In genomic region chr5:32713396-32714381, GRCh38 we compare ENCODE assay signal across 10 cellular contexts. TPM values are rescaled to one million over a fixed set of nuclear protein-coding genes. Genes with fewer than 3 reads are reported as not detected.
DNase-seq lines count a peak whose midpoint lies in the region; ATAC-seq, FAIRE-seq and TF ChIP-seq lines count a peak whose summit lies in the region.
"Had no signal": no experiment of that assay in that cellular context is flagged by ENCODE, and none has a peak within 500 bp of the region (broad histone marks: within the 10 kb centered on the region; RNA-seq: fewer than 3 reads in every experiment).

No MANE protein-coding gene starts in this region.

- CTCF ChIA-PET in HepG2 (lab: Yijun Ruan, JAX; ENCODE audit: low intra/inter-chr PET ratio, low total read pairs), result no interaction called here

- BruUV-seq in HepG2 (replicated peaks; lab: Mats Ljungman, UMichigan), result no TSS peak

- in situ Hi-C loops in HepG2 (cut with HindIII; ENCODE audit: extremely low pct_ligation_motif_present, low pct_unique_long_range_greater_than_20kb), result loop anchor here (25.0 kb wide), 2 partner anchors 224 to 474 kb away; no protein-coding TSS in a partner anchor

- H4K5ac ChIP-seq in mesendoderm (ENCODE audit: low read length), result no peak overlapping the region

- no peak overlapping the region for H3K18ac ChIP-seq in mesendoderm (ENCODE audit: low read length)

- no peak overlapping the region for H2BK15ac ChIP-seq in mesendoderm (replicated peaks; ENCODE audit: low read depth)

- H2BK5ac ChIP-seq in mesendoderm (ENCODE audit: low read length), result no peak overlapping the region

- no peak for DNase-seq in HepG2 (ENCODE audit: low spot score)
- DNase-seq in mesendoderm, result peak; percentile 79
- DNase-seq in vagina (ENCODE audit: extremely low spot score in 2 of 2), result no peak
- DNase-seq in colonic mucosa, result no peak
- DNase-seq in HuH-7 (ENCODE audit: low spot score), result no peak
- DNase-seq: DMS79 treated with DMSO at 0.1 percent for 48 hours had no signal

- no peak overlapping the region for H3K4me2 ChIP-seq in HepG2 (ENCODE audit: low read depth, low read length)
- peak overlapping the region; percentile 47 for H3K4me2 ChIP-seq in mesendoderm (ENCODE audit: low read length)

- ATAC-seq in HepG2 (no peak), GM21528 (IDR thresholded peaks at IDR 0.05; ENCODE audit: low FRiP score, unreplicated experiment) (no peak)

- no peak for TF ChIP-seq POLR2A in HepG2 (IDR thresholded peaks at IDR 0.05; ENCODE audit: insufficient read depth in 1 of 2, low read depth in 2 of 2, low read length in 2 of 2)
- TF ChIP-seq POLR2A in vagina (IDR thresholded peaks at IDR 0.05), result no peak

- no peaks in the 10 kb centered on the region for H4K20me1 ChIP-seq in HepG2 (ENCODE audit: insufficient read depth, low read length)

- no peak overlapping the region for H3K56ac ChIP-seq in mesendoderm (ENCODE audit: low read length)

- H3K9ac ChIP-seq in liver (ENCODE audit: low read depth in 1 of 2, low read length in 2 of 2) (no peak overlapping the region), HepG2 (ENCODE audit: insufficient read depth, low read depth, low read length) (no peak overlapping the region), mesendoderm (ENCODE audit: low read length) (no peak overlapping the region), colonic mucosa (ENCODE audit: low read depth in 2 of 2, low read length in 2 of 2) (no peak overlapping the region)

- WGBS in liver, result 15% methylated on average over 65 of the region's 65 CpGs
- WGBS in HepG2 (ENCODE audit: low lambda C conversion rate), result 85% methylated on average over 39 of the region's 65 CpGs
- 14% methylated on average over 65 of the region's 65 CpGs for WGBS in ectodermal cell, 2 experiments
- no CpG with 5 or more reads among the region's 65 CpGs for WGBS in mesendoderm (ENCODE audit: extremely low coverage, insufficient coverage, low lambda C conversion rate)

- TF ChIP-seq RAD21 in liver (IDR thresholded peaks at IDR 0.05) (no peak), HepG2 (CRISPR knock-in tag; IDR thresholded peaks at IDR 0.05) (no peak)

- H2AFZ ChIP-seq in HepG2 (ENCODE audit: low read length), result no peak overlapping the region

- no peaks in the 10 kb centered on the region for H3K79me1 ChIP-seq in mesendoderm (ENCODE audit: low read length)

- POLR2A ChIA-PET in HepG2 (lab: Yijun Ruan, JAX), result no interaction called here

- intact Hi-C loops in HepG2 (cut with micrococcal nuclease; ENCODE audit: unreplicated experiment), result no loop called here
- intact Hi-C loops in vagina (cut with DNase I), result loop anchor here (10.0 kb wide), 1 partner anchor 701 kb away; no protein-coding TSS in a partner anchor
- intact Hi-C loops in colonic mucosa (cut with DNase I), result no loop called here

- H4K8ac ChIP-seq in mesendoderm (ENCODE audit: low read depth, low read length), result no peak overlapping the region

- peak overlapping the region in 1 of 2 donors; percentile 28 for H3K27ac ChIP-seq in liver (ENCODE audit: low read depth in 1 of 2, low read length in 2 of 2)
- H3K27ac ChIP-seq in HepG2 (ENCODE audit: extremely low read length, insufficient read depth, low read length), result no peak overlapping the region
- H3K27ac ChIP-seq in ectodermal cell (ENCODE audit: insufficient read depth, low read depth, low read length, poor library complexity, severe bottlenecking), result no peak overlapping the region
- H3K27ac ChIP-seq in mesendoderm (ENCODE audit: low read depth, low read length), result no peak overlapping the region
- peak overlapping the region; percentile 45 for H3K27ac ChIP-seq in vagina
- no peak overlapping the region for H3K27ac ChIP-seq in colonic mucosa

- H3K27me3 ChIP-seq in liver (ENCODE audit: control insufficient read depth in 4 of 4, insufficient read depth in 4 of 4, low read length in 3 of 4), result peaks cover 0 to 6% (median 0%) of the 10 kb centered on the region in 4 donors
- H3K27me3 ChIP-seq in HepG2 (ENCODE audit: control insufficient read depth in 1 of 2, insufficient read depth in 2 of 2, low read length in 2 of 2), result peaks cover 2 to 5% of the 10 kb centered on the region in 2 experiments; a peak in 4 of 5 replicates
- peaks cover 77% of the 10 kb centered on the region for H3K27me3 ChIP-seq in ectodermal cell (ENCODE audit: control insufficient read depth, insufficient read depth, low read length, poor library complexity, severe bottlenecking)
- H3K27me3 ChIP-seq in mesendoderm (ENCODE audit: insufficient read depth, low read length, poor library complexity), result peaks cover 42% of the 10 kb centered on the region
- no peaks in the 10 kb centered on the region for H3K27me3 ChIP-seq in vagina
- H3K27me3 ChIP-seq in colonic mucosa, result peaks cover 32% of the 10 kb centered on the region

- no peaks in the 10 kb centered on the region for H3K79me2 ChIP-seq in HepG2 (ENCODE audit: insufficient read depth, low read length)
- H3K79me2 ChIP-seq in mesendoderm (ENCODE audit: control insufficient read depth, insufficient read depth, low read length), result no peaks in the 10 kb centered on the region

- H3K9me3 ChIP-seq in liver (ENCODE audit: control insufficient read depth in 4 of 4, low read length in 3 of 4) (no peaks in the 10 kb centered on the region), HepG2 (ENCODE audit: low read length) (no peaks in the 10 kb centered on the region), ectodermal cell (ENCODE audit: control insufficient read depth, low read length) (no peaks in the 10 kb centered on the region), vagina (no peaks in the 10 kb centered on the region), colonic mucosa (no peaks in the 10 kb centered on the region)

- H2AK5ac ChIP-seq in mesendoderm (ENCODE audit: low read length), result no peak overlapping the region

- TF ChIP-seq CTCF in liver (IDR thresholded peaks at IDR 0.05; ENCODE audit: low read depth, low read length, missing input control) (no peak), HepG2 (CRISPR knock-in tag; IDR thresholded peaks at IDR 0.05) (no peak), vagina (IDR thresholded peaks at IDR 0.05) (no peak), colonic mucosa (IDR thresholded peaks at IDR 0.05) (no peak)

- H3K4me3 ChIP-seq in liver (ENCODE audit: low read depth in 1 of 3, low read length in 3 of 3) (peak overlapping the region; percentile 5 to 46 (median 41)), HepG2 (replicated peaks in 1 of 3; ENCODE audit: insufficient read depth in 1 of 3, low read depth in 2 of 3, low read length in 3 of 3) (no peak overlapping the region), ectodermal cell (ENCODE audit: insufficient read depth, low read depth, low read length) (peak overlapping the region; percentile 12), mesendoderm (ENCODE audit: low read length) (no peak overlapping the region), vagina (peak overlapping the region; percentile 22 to 58), colonic mucosa (no peak overlapping the region)

- peaks cover 13 to 47% (median 29%) of the 10 kb centered on the region in 4 donors for H3K4me1 ChIP-seq in liver (ENCODE audit: control insufficient read depth in 4 of 4, insufficient read depth in 4 of 4, low read length in 3 of 4)
- H3K4me1 ChIP-seq in HepG2 (ENCODE audit: insufficient read depth, low read length), result no peaks in the 10 kb centered on the region
- H3K4me1 ChIP-seq in ectodermal cell (ENCODE audit: control insufficient read depth, insufficient read depth, low read length), result peaks cover 14% of the 10 kb centered on the region
- H3K4me1 ChIP-seq in mesendoderm (ENCODE audit: control insufficient read depth, low read depth, low read length), result peaks cover 4% of the 10 kb centered on the region
- H3K4me1 ChIP-seq in vagina, result peaks cover 30% of the 10 kb centered on the region
- H3K4me1 ChIP-seq in colonic mucosa, result no peaks in the 10 kb centered on the region

- FAIRE-seq in HepG2 (lab: Jason Lieb, UNC), result no peak

- H3K23ac ChIP-seq in mesendoderm (ENCODE audit: low read length), result no peak overlapping the region

- H3K36me3 ChIP-seq in liver (ENCODE audit: control insufficient read depth in 4 of 4, insufficient read depth in 3 of 4, low read depth in 1 of 4, low read length in 3 of 4) (no peaks in the 10 kb centered on the region), HepG2 (replicated peaks in 1 of 2; ENCODE audit: control insufficient read depth in 1 of 2, insufficient read depth in 2 of 2, low read length in 2 of 2) (no peaks in the 10 kb centered on the region), ectodermal cell (ENCODE audit: control insufficient read depth, insufficient read depth, low read length) (no peaks in the 10 kb centered on the region), mesendoderm (ENCODE audit: control insufficient read depth, insufficient read depth, low read length) (no peaks in the 10 kb centered on the region), vagina (no peaks in the 10 kb centered on the region), colonic mucosa (no peaks in the 10 kb centered on the region)

- TF ChIP-seq EP300 in HepG2 (IDR thresholded peaks at IDR 0.05; ENCODE audit: low read depth in 2 of 2, low read length in 2 of 2) (no peak), HepG2 (CRISPR knock-in tag; IDR thresholded peaks at IDR 0.05; ENCODE audit: borderline replicate concordance) (no peak)

- no peak overlapping the region for H3K4ac ChIP-seq in mesendoderm (ENCODE audit: low read depth, low read length)

- H2BK120ac ChIP-seq in mesendoderm (ENCODE audit: low read depth, low read length), result no peak overlapping the region

RNA-seq across cellular contexts. Expression of gene NPR3, which starts 2.6 kb away (rescaled TPM):
- 10 to 100 TPM in 1 of 2 donors, 1 to 10 TPM in 1; 3.2 to 15.4 TPM for total RNA-seq in liver
- polyA plus RNA-seq in liver, result 1 to 10 TPM in 1 of 2 donors, under 1 TPM in 1; 0.70 to 1.1 TPM
- not detected in 2 replicates for total RNA-seq in HepG2 (2016; rRNA removed; fragmentation: Illumina TruSeq; extraction: Trizol)
- total RNA-seq in HepG2 (2016; cell fraction: cytosol; rRNA removed; fragmentation: Illumina TruSeq; extraction: Trizol; ENCODE audit: low read depth), result not detected in 2 replicates
- total RNA-seq in HepG2 (2016; cell fraction: insoluble cytoplasmic fraction; rRNA removed; fragmentation: Illumina TruSeq; extraction: Trizol), result 0.09 TPM in 1 of 2 replicates, not detected in the other
- not detected in 2 replicates for total RNA-seq in HepG2 (2016; cell fraction: membrane; rRNA removed; fragmentation: Illumina TruSeq; extraction: Trizol)
- total RNA-seq in HepG2 (2016; cell fraction: nucleus; rRNA removed; fragmentation: Illumina TruSeq; extraction: Trizol), result 0.19 TPM in 1 of 2 replicates, not detected in the other
- polyA plus RNA-seq in HepG2 (2011; rRNA removed), result 0.01 TPM in 2 replicates
- polyA plus RNA-seq in HepG2 (2011; cell fraction: cytosol; rRNA removed), result 0.03 and 0.04 TPM in 2 replicates
- polyA plus RNA-seq in HepG2 (2011; cell fraction: nucleus; rRNA removed), result 0.13 and 0.21 TPM in 2 replicates
- polyA plus RNA-seq in HepG2 (2012), result 0.07 TPM in 1 of 2 replicates, not detected in the other
- not detected in 2 replicates for polyA plus RNA-seq in HepG2 (2016; cell fraction: cytosol; fragmentation: Illumina TruSeq; extraction: Trizol; ENCODE audit: low read depth)
- polyA plus RNA-seq in HepG2 (2016; cell fraction: insoluble cytoplasmic fraction; fragmentation: Illumina TruSeq; extraction: Trizol; ENCODE audit: low read depth), result not detected in 2 replicates
- polyA plus RNA-seq in HepG2 (2016; cell fraction: membrane; fragmentation: Illumina TruSeq; extraction: Trizol; ENCODE audit: low read depth), result not detected in 2 replicates
- polyA plus RNA-seq in HepG2 (2016; cell fraction: nucleus; fragmentation: Illumina TruSeq; extraction: Trizol; ENCODE audit: insufficient read depth, low read depth), result not detected in 2 replicates
- 0.04 and 17.6 TPM in 2 replicates for polyA minus RNA-seq in HepG2 (2011; rRNA and poly(A)+ RNA removed; ENCODE audit: low replicate concordance)
- polyA minus RNA-seq in HepG2 (2011; cell fraction: cytosol; rRNA and poly(A)+ RNA removed), result not detected in 2 replicates
- 0.50 and 0.64 TPM in 2 replicates for polyA minus RNA-seq in HepG2 (2011; cell fraction: nucleus; rRNA and poly(A)+ RNA removed)
- polyA plus RNA-seq in ectodermal cell (2013, experiment 1 of 4), result 3.1 TPM
- polyA plus RNA-seq in ectodermal cell (2013, experiment 2 of 4), result 3.4 TPM
- polyA plus RNA-seq in ectodermal cell (2013, experiment 3 of 4), result 4.4 TPM
- polyA plus RNA-seq in ectodermal cell (2013, experiment 4 of 4), result 6.0 TPM
- polyA plus RNA-seq in mesendoderm (2013, experiment 1 of 2), result 0.03 TPM
- polyA plus RNA-seq in mesendoderm (2013, experiment 2 of 2), result 0.06 TPM
- 14.7 TPM for total RNA-seq in vagina
- total RNA-seq in colonic mucosa, result 1 to 10 TPM in 1 of 2 donors, under 1 TPM in 1; 0.20 to 3.0 TPM
- total RNA-seq: T-helper 2 cell treated with Interferon-gamma antibody and Interleukin-4, amounts not matched to agents 100 ng/mL and 5 ng/mL, for 36 hours had no signal

Comparison
In these comparisons a context has a peak if more than half of its experiments do, and no peak if none do; other contexts are left out.
1. H3K4me3 ChIP-seq: peak in liver (3 of 3), ectodermal cell (single experiment) and vagina (2 of 2); none in HepG2 (0 of 3), mesendoderm (single experiment) and colonic mucosa (single experiment).